Comparison of ENCODE assay signal across 19 cellular contexts in genomic region chr17:78300962-78301820, GRCh38. TPM values are rescaled to one million over a fixed set of nuclear protein-coding genes. Genes with fewer than 3 reads are reported as not detected.
DNase-seq lines count a peak whose midpoint lies in the region; ATAC-seq, FAIRE-seq and TF ChIP-seq lines count a peak whose summit lies in the region.
"Had no signal": no experiment of that assay in that cellular context is flagged by ENCODE, and none has a peak within 500 bp of the region (broad histone marks: within the 10 kb centered on the region; RNA-seq: fewer than 3 reads in every experiment).

No MANE protein-coding gene starts in this region.

- H3K4me1 ChIP-seq in left ventricle myocardium inferior: peaks cover 13% of the 10 kb centered on the region

- intact Hi-C loops in Right ventricle myocardium inferior (cut with DNase I) (no loop called here), left ventricle myocardium inferior (cut with micrococcal nuclease) (no loop called here), sciatic nerve (cut with DNase I) (no loop called here)

- no peaks in the 10 kb centered on the region for H3K27me3 ChIP-seq in left ventricle myocardium inferior (ENCODE audit: low read depth)
- H3K27me3 ChIP-seq: cardiac muscle cell, hepatocyte had no signal

- peaks cover 4% of the 10 kb centered on the region for H3K9me3 ChIP-seq in left ventricle myocardium inferior (replicated peaks)

- H3K27ac ChIP-seq in left ventricle myocardium inferior (replicated peaks): no peak overlapping the region
- H3K27ac ChIP-seq: cardiac muscle cell, hepatocyte, SK-N-MC had no signal

- no peak for TF ChIP-seq CTCF in left ventricle myocardium inferior (IDR thresholded peaks at IDR 0.05; ENCODE audit: borderline replicate concordance)
- no peak for TF ChIP-seq CTCF in epithelial cell of esophagus (IDR thresholded peaks at IDR 0.05; ENCODE audit: insufficient read depth, low read depth, low read length, missing control alignments)

- DNase-seq in Right ventricle myocardium inferior (ENCODE audit: missing footprints) (peak; percentile 41), left ventricle myocardium inferior (no peak), RCC 7860 (ENCODE audit: low spot score) (peak; percentile 10), epithelial cell of esophagus (ENCODE audit: low read depth) (peak; percentile 86), urothelium cell line (ENCODE audit: low spot score) (no peak), NCI-H146 (lab: John Stamatoyannopoulos, UW) (no peak), sciatic nerve (ENCODE audit: low spot score) (no peak)
- DNase-seq: activated gamma-delta T cell, GF-D8, left ventricle myocardium superior, NCI-H1694 treated with DMSO at 0.1 percent for 48 hours, NCI-H774, small intestine, substantia nigra had no signal

- FAIRE-seq in RCC 7860 (lab: Jason Lieb, UNC): no peak
- FAIRE-seq in urothelium cell line (lab: Jason Lieb, UNC): peak; percentile 74
- FAIRE-seq: HepG2, small intestine had no signal

- H3K36me3 ChIP-seq in left ventricle myocardium inferior: no peaks in the 10 kb centered on the region
- H3K36me3 ChIP-seq: cardiac muscle cell had no signal

- ATAC-seq in Right ventricle myocardium inferior: no peak
- no peak for ATAC-seq in activated CD4-positive, CD25-positive, alpha-beta regulatory T cell treated with anti-CD3 and anti-CD28 coated beads, Interleukin-2, amount 50 U/mL, for 24 hours
- ATAC-seq in sciatic nerve: no peak
- ATAC-seq: HepG2, left ventricle myocardium superior had no signal

- H3K4me3 ChIP-seq in left ventricle myocardium inferior (no peak overlapping the region), epithelial cell of esophagus (ENCODE audit: low read length) (no peak overlapping the region)
- H3K4me3 ChIP-seq: cardiac muscle cell, hepatocyte, SK-N-MC had no signal

RNA-seq across cellular contexts. Expression of gene SOCS3, which starts 58.7 kb away (rescaled TPM):
- total RNA-seq in Right ventricle myocardium inferior (12.2 TPM), left ventricle myocardium inferior (9.5 TPM), sciatic nerve (144 TPM)

Comparison
In these comparisons a context has a peak if more than half of its experiments do, and no peak if none do; other contexts are left out.
1. DNase-seq: peak in Right ventricle myocardium inferior (single experiment), RCC 7860 (single experiment) and epithelial cell of esophagus (single experiment); none in left ventricle myocardium inferior (single experiment), urothelium cell line (single experiment), NCI-H146 (single experiment) and sciatic nerve (single experiment).
2. RNA of gene SOCS3, which starts 58.7 kb away (total RNA-seq): 144 TPM in sciatic nerve (single experiment); 12.2 TPM in Right ventricle myocardium inferior (single experiment) and 9.5 TPM in left ventricle myocardium inferior (single experiment); every median in the first group is over 10 times any median in the second.